Comparison of ENCODE assay signal across 7 cellular contexts in the genomic region with DNA sequence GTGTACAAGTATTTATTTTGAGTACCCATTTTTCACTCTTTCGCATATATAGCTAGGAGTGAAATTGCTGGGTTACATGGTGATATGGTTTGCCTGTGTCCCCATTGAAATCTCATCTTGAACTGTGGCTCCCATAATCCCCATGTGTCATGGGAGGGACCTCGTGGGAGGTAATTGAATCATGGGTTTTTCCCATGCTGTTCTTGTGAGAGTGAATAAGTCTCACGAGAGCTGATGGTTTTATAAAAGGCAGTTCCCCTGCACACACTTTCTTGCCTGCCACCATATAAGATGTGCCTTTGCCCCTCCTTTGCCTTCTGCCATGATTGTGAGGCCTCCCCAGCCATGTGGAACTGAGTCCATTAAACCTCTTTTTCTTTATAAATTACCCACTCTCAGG. TPM values are rescaled to one million over a fixed set of nuclear protein-coding genes. Genes with fewer than 3 reads are reported as not detected.
DNase-seq lines count a peak whose midpoint lies in the region; ATAC-seq lines count a peak whose summit lies in the region.
"Not testable (repeated sequence)": the region's sequence is repeated elsewhere in the genome, so short reads cannot be mapped to it uniquely, and the experiment has no call there.

No MANE protein-coding gene starts in this region.

- not testable (repeated sequence) for H3K27ac Mint-ChIP-seq in T-helper 2 cell treated with Interferon-gamma antibody and Interleukin-4, amounts not matched to agents 5 μg/mL and 100 μg/mL, for 36 hours; activated T-cell treated with anti-CD3 and anti-CD28 coated beads, Interleukin-2, amount 50 U/mL, for 72 hours; activated naive CD8-positive, alpha-beta T cell treated with anti-CD3 and anti-CD28 coated beads, Interleukin-2, amount 50 U/mL, for 24 hours; stimulated activated effector memory CD8-positive, alpha-beta T cell treated with anti-CD3 and anti-CD28 coated beads, Interleukin-12 subunit alpha, Interleukin-12 subunit beta, amount 100 ng/mL, for 72 hours

- H3K27me3 Mint-ChIP-seq in T-helper 2 cell treated with Interferon-gamma antibody and Interleukin-4, amounts not matched to agents 5 μg/mL and 100 μg/mL, for 36 hours (ENCODE audit: low read depth); activated T-cell treated with anti-CD3 and anti-CD28 coated beads, Interleukin-2, amount 50 U/mL, for 72 hours (ENCODE audit: low read depth); activated naive CD8-positive, alpha-beta T cell treated with anti-CD3 and anti-CD28 coated beads, Interleukin-2, amount 50 U/mL, for 24 hours: not testable (repeated sequence)

- H3K9ac ChIP-seq in Karpas-422 (ENCODE audit: low read length) = not testable (repeated sequence)

- not testable (repeated sequence) for H3K9me3 Mint-ChIP-seq in T-helper 2 cell treated with Interferon-gamma antibody and Interleukin-4, amounts not matched to agents 5 μg/mL and 100 μg/mL, for 36 hours; activated T-cell treated with anti-CD3 and anti-CD28 coated beads, Interleukin-2, amount 50 U/mL, for 72 hours; stimulated activated effector memory CD8-positive, alpha-beta T cell treated with anti-CD3 and anti-CD28 coated beads, Interleukin-12 subunit alpha, Interleukin-12 subunit beta, amount 100 ng/mL, for 72 hours
- peaks cover 18% of the 10 kb centered on the region for H3K9me3 Mint-ChIP-seq in activated naive CD8-positive, alpha-beta T cell treated with anti-CD3 and anti-CD28 coated beads, Interleukin-2, amount 50 U/mL, for 24 hours

- not testable (repeated sequence) for H3K4me3 ChIP-seq in Karpas-422 (ENCODE audit: low read length)

- H3K4me3 Mint-ChIP-seq in T-helper 2 cell treated with Interferon-gamma antibody and Interleukin-4, amounts not matched to agents 5 μg/mL and 100 μg/mL, for 36 hours; activated naive CD8-positive, alpha-beta T cell treated with anti-CD3 and anti-CD28 coated beads, Interleukin-2, amount 50 U/mL, for 24 hours; stimulated activated effector memory CD8-positive, alpha-beta T cell treated with anti-CD3 and anti-CD28 coated beads, Interleukin-12 subunit alpha, Interleukin-12 subunit beta, amount 100 ng/mL, for 72 hours: not testable (repeated sequence)
- peak overlapping the region in 1 of 2 donors; percentile 24 for H3K4me3 Mint-ChIP-seq in activated T-cell treated with anti-CD3 and anti-CD28 coated beads, Interleukin-2, amount 50 U/mL, for 72 hours

- H4K20me1 ChIP-seq in Karpas-422 (ENCODE audit: insufficient read depth, low read depth, low read length) = not testable (repeated sequence)

- H3K9me3 ChIP-seq in Karpas-422 (ENCODE audit: low read length) = not testable (repeated sequence)

- H3K4me1 Mint-ChIP-seq in T-helper 2 cell treated with Interferon-gamma antibody and Interleukin-4, amounts not matched to agents 5 μg/mL and 100 μg/mL, for 36 hours (ENCODE audit: low read depth) = peaks cover 39% of the 10 kb centered on the region
- H3K4me1 Mint-ChIP-seq in activated T-cell treated with anti-CD3 and anti-CD28 coated beads, Interleukin-2, amount 50 U/mL, for 72 hours (ENCODE audit: low read depth) = peaks cover 50% of the 10 kb centered on the region
- H3K4me1 Mint-ChIP-seq in activated naive CD8-positive, alpha-beta T cell treated with anti-CD3 and anti-CD28 coated beads, Interleukin-2, amount 50 U/mL, for 24 hours = peaks cover 47% of the 10 kb centered on the region
- peaks cover 17% of the 10 kb centered on the region for H3K4me1 Mint-ChIP-seq in stimulated activated effector memory CD8-positive, alpha-beta T cell treated with anti-CD3 and anti-CD28 coated beads, Interleukin-12 subunit alpha, Interleukin-12 subunit beta, amount 100 ng/mL, for 72 hours

- not testable (repeated sequence) for H3K27me3 ChIP-seq in Karpas-422 (ENCODE audit: low read length)

- H2AFZ ChIP-seq in Karpas-422 (ENCODE audit: low read length) = not testable (repeated sequence)

- not testable (repeated sequence) for H3K4me2 ChIP-seq in Karpas-422 (ENCODE audit: low read depth, low read length, poor library complexity, severe bottlenecking)

- peaks cover 39% of the 10 kb centered on the region for H3K36me3 Mint-ChIP-seq in T-helper 2 cell treated with Interferon-gamma antibody and Interleukin-4, amounts not matched to agents 5 μg/mL and 100 μg/mL, for 36 hours (ENCODE audit: low read depth)
- peaks cover 9 to 30% of the 10 kb centered on the region in 2 donors for H3K36me3 Mint-ChIP-seq in activated T-cell treated with anti-CD3 and anti-CD28 coated beads, Interleukin-2, amount 50 U/mL, for 72 hours (ENCODE audit: insufficient read depth in 2 of 2)
- H3K36me3 Mint-ChIP-seq in activated naive CD8-positive, alpha-beta T cell treated with anti-CD3 and anti-CD28 coated beads, Interleukin-2, amount 50 U/mL, for 24 hours (ENCODE audit: low read depth) = peaks cover 53% of the 10 kb centered on the region
- peaks cover 15% of the 10 kb centered on the region for H3K36me3 Mint-ChIP-seq in stimulated activated effector memory CD8-positive, alpha-beta T cell treated with anti-CD3 and anti-CD28 coated beads, Interleukin-12 subunit alpha, Interleukin-12 subunit beta, amount 100 ng/mL, for 72 hours

- H3K36me3 ChIP-seq in Karpas-422 (ENCODE audit: insufficient read depth, low read length) = peaks cover 16% of the 10 kb centered on the region

- not testable (repeated sequence) for H3K9me2 ChIP-seq in Karpas-422 (replicated peaks; ENCODE audit: insufficient read depth, low read length)

- H3K4me1 ChIP-seq in Karpas-422 (ENCODE audit: low read length) = not testable (repeated sequence)

- H3K79me2 ChIP-seq in Karpas-422 (ENCODE audit: low read length) = peaks cover 98% of the 10 kb centered on the region

- not testable (repeated sequence) for DNase-seq in Karpas-422; activated naive CD8-positive, alpha-beta T cell treated with anti-CD3 and anti-CD28 coated beads, Interleukin-2, amount 50 U/mL, for 24 hours; stimulated activated effector memory CD8-positive, alpha-beta T cell treated with anti-CD3 and anti-CD28 coated beads, Interleukin-12 subunit alpha, Interleukin-12 subunit beta, amount 100 ng/mL, for 72 hours (ENCODE audit: low spot score in 2 of 2)
- DNase-seq in T-helper 2 cell treated with Interferon-gamma antibody and Interleukin-4, amounts not matched to agents 5 μg/mL and 100 μg/mL, for 36 hours (ENCODE audit: low spot score) = peak; percentile 41
- DNase-seq in activated CD4-positive, alpha-beta T cell treated with anti-CD3 and anti-CD28 coated beads, Interleukin-2, amount 50 U/mL, for 4 hours = peak; percentile 11 to 15
- DNase-seq in activated T-cell treated with anti-CD3 and anti-CD28 coated beads, Interleukin-2, amount 50 U/mL, for 72 hours = peak; percentile 15 to 28
- DNase-seq in stimulated activated CD4-positive, alpha-beta T cell treated with anti-CD3 and anti-CD28 coated beads, Interleukin-1b, Interleukin-23, amount 100 ng/mL, for 48 hours = peak; percentile 32

- ATAC-seq in activated T-cell treated with anti-CD3 and anti-CD28 coated beads, Interleukin-2, amount 50 U/mL, for 72 hours (replicated peaks in 1 of 2) = peak; percentile 32 to 54
- peak; percentile 68 for ATAC-seq in activated naive CD8-positive, alpha-beta T cell treated with anti-CD3 and anti-CD28 coated beads, Interleukin-2, amount 50 U/mL, for 24 hours
- peak; percentile 66 for ATAC-seq in stimulated activated effector memory CD8-positive, alpha-beta T cell treated with anti-CD3 and anti-CD28 coated beads, Interleukin-12 subunit alpha, Interleukin-12 subunit beta, amount 100 ng/mL, for 72 hours

- 0 out of 2 replicates have a peak overlapping the region, but pooled peaks have one; percentile 3 for H3K27ac ChIP-seq in Karpas-422 (ENCODE audit: low read length)

RNA-seq across cellular contexts. Expression of gene BLM, which starts 23.4 kb away (rescaled TPM):
- total RNA-seq in Karpas-422 (2014; rRNA removed; shearing (Covaris generic); ENCODE audit: low replicate concordance) = 15.4 and 33.5 TPM in 2 replicates
- total RNA-seq in activated T-cell treated with anti-CD3 and anti-CD28 coated beads, Interleukin-2, amount 50 U/mL, for 72 hours = 100 to 1,000 TPM in 1 of 2 donors, 10 to 100 TPM in 1; 90.9 to 101 TPM
